Comparison of ENCODE assay signal across 22 cellular contexts in the genomic region with DNA sequence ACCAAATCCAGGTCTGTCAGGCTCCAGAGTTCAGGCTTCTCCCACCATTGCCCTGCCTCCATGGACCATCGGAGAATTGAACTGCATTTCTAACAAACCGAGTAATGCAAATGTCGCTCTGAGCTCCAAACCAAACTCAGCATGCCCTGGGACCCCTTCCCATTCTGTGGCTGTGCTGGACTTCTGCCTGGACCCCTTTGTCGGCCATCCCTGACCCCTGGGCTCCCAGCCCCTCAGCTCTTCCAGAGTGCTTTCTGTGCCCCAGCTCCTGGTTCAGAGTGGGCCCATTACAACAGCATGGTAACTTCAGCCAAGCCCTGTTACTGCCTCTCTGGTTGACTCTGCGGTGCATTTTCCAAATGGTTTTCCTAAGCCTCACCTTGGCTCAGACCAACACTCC.
"Had no signal": no experiment of that assay in that cellular context is flagged by ENCODE, and none has a peak within 500 bp of the region (broad histone marks: within the 10 kb centered on the region; RNA-seq: fewer than 3 reads in every experiment).

No MANE protein-coding gene starts in this region.

- DNase-seq: colonic mucosa; effector memory CD8-positive, alpha-beta T cell; natural killer cell; nucleus accumbens; ovary; psoas muscle; right cardiac atrium; sigmoid colon; stimulated activated CD4-positive, alpha-beta T cell treated with anti-CD3 and anti-CD28 coated beads, Interleukin-2, amount 100 ng/mL, for 24 hours; stimulated activated CD4-positive, alpha-beta T cell treated with anti-CD3 and anti-CD28 coated beads, Interleukin-4, amount 100 ng/mL, for 24 hours; stimulated activated naive CD4-positive, alpha-beta T cell treated with Interleukin-2 at 50 U/mL for 16 hours; stomach; testis; tibial artery; upper lobe of left lung; uterus had no signal

- H3K27me3 ChIP-seq: colonic mucosa, ovary, testis had no signal

- H3K27ac ChIP-seq: colonic mucosa, ovary, psoas muscle, sigmoid colon, stomach, testis, tibial artery, upper lobe of left lung, uterus had no signal

- H3K4me1 ChIP-seq: colonic mucosa, psoas muscle, sigmoid colon, stomach, upper lobe of left lung, uterus had no signal

- ATAC-seq: effector memory CD8-positive, alpha-beta T cell; left lobe of liver; natural killer cell; psoas muscle; stimulated activated effector memory CD8-positive, alpha-beta T cell treated with anti-CD3 and anti-CD28 coated beads, Interleukin-12 subunit alpha, Interleukin-12 subunit beta, amount 100 ng/mL, for 72 hours had no signal

- H3K9me3 ChIP-seq: colonic mucosa, ovary, sigmoid colon, stomach, testis, tibial artery, upper lobe of left lung, uterus had no signal

- H3K36me3 ChIP-seq: colonic mucosa, ovary, sigmoid colon, stomach, tibial artery, upper lobe of left lung, uterus had no signal

- H3K4me3 Mint-ChIP-seq: dendritic cell treated with granulocyte-macrophage colony-stimulating factor and Interleukin-4, amounts not matched to agents 40 ng/mL and 50 ng/mL, for 4 days; effector memory CD8-positive, alpha-beta T cell; memory B cell; natural killer cell; neural crest cell; stimulated activated effector memory CD8-positive, alpha-beta T cell treated with anti-CD3 and anti-CD28 coated beads, Interleukin-12 subunit alpha, Interleukin-12 subunit beta, amount 100 ng/mL, for 72 hours had no signal

- H3K4me1 Mint-ChIP-seq: memory B cell; natural killer cell; stimulated activated effector memory CD8-positive, alpha-beta T cell treated with anti-CD3 and anti-CD28 coated beads, Interleukin-12 subunit alpha, Interleukin-12 subunit beta, amount 100 ng/mL, for 72 hours had no signal

- H3K4me3 ChIP-seq: colonic mucosa, lung, ovary, psoas muscle, sigmoid colon, stomach, testis, tibial artery, upper lobe of left lung, uterus had no signal

- H3K27ac Mint-ChIP-seq: dendritic cell treated with granulocyte-macrophage colony-stimulating factor and Interleukin-4, amounts not matched to agents 40 ng/mL and 50 ng/mL, for 4 days; effector memory CD8-positive, alpha-beta T cell; memory B cell; natural killer cell; stimulated activated effector memory CD8-positive, alpha-beta T cell treated with anti-CD3 and anti-CD28 coated beads, Interleukin-12 subunit alpha, Interleukin-12 subunit beta, amount 100 ng/mL, for 72 hours had no signal

- H3K36me3 Mint-ChIP-seq: memory B cell; natural killer cell; stimulated activated effector memory CD8-positive, alpha-beta T cell treated with anti-CD3 and anti-CD28 coated beads, Interleukin-12 subunit alpha, Interleukin-12 subunit beta, amount 100 ng/mL, for 72 hours had no signal

- H3K9me3 Mint-ChIP-seq: dendritic cell treated with granulocyte-macrophage colony-stimulating factor and Interleukin-4, amounts not matched to agents 40 ng/mL and 50 ng/mL, for 4 days; effector memory CD8-positive, alpha-beta T cell; natural killer cell; neural crest cell; stimulated activated effector memory CD8-positive, alpha-beta T cell treated with anti-CD3 and anti-CD28 coated beads, Interleukin-12 subunit alpha, Interleukin-12 subunit beta, amount 100 ng/mL, for 72 hours had no signal

- H3K27me3 Mint-ChIP-seq: dendritic cell treated with granulocyte-macrophage colony-stimulating factor and Interleukin-4, amounts not matched to agents 40 ng/mL and 50 ng/mL, for 4 days had no signal
